Comparison of ENCODE assay signal across 12 cellular contexts in genomic region chr4:18440527-18441215, GRCh38.
"Had no signal": no experiment of that assay in that cellular context is flagged by ENCODE, and none has a peak within 500 bp of the region (broad histone marks: within the 10 kb centered on the region; RNA-seq: fewer than 3 reads in every experiment).

No MANE protein-coding gene starts in this region.

- H3K9me3 ChIP-seq: uterus had no signal

- H3K36me3 ChIP-seq: cardiac muscle cell, heart right ventricle, neural progenitor cell, uterus had no signal

- H3K27ac Mint-ChIP-seq: activated CD8-positive, alpha-beta T cell treated with anti-CD3 and anti-CD28 coated beads, Interleukin-2, amount 10 ng/mL, durations not matched to agents 7 days and 5 days; activated naive CD8-positive, alpha-beta T cell treated with anti-CD3 and anti-CD28 coated beads, Interleukin-2, amount 50 U/mL, for 24 hours; neural progenitor cell had no signal

- H3K4me3 ChIP-seq: cardiac muscle cell, heart right ventricle, neural progenitor cell, uterus had no signal

- H3K4me1 ChIP-seq: neural progenitor cell, parathyroid adenoma, uterus had no signal

- H3K27me3 ChIP-seq: cardiac muscle cell, heart right ventricle, neural progenitor cell, uterus had no signal

- H3K4me3 Mint-ChIP-seq: activated CD8-positive, alpha-beta T cell treated with anti-CD3 and anti-CD28 coated beads, Interleukin-2, amount 10 ng/mL, durations not matched to agents 7 days and 5 days; activated naive CD8-positive, alpha-beta T cell treated with anti-CD3 and anti-CD28 coated beads, Interleukin-2, amount 50 U/mL, for 24 hours; neural progenitor cell had no signal

- H3K27me3 Mint-ChIP-seq: activated naive CD8-positive, alpha-beta T cell treated with anti-CD3 and anti-CD28 coated beads, Interleukin-2, amount 50 U/mL, for 24 hours had no signal

- ATAC-seq: activated CD8-positive, alpha-beta T cell treated with anti-CD3 and anti-CD28 coated beads, Interleukin-2, amount 10 ng/mL, durations not matched to agents 7 days and 5 days; activated naive CD8-positive, alpha-beta T cell treated with anti-CD3 and anti-CD28 coated beads, Interleukin-2, amount 50 U/mL, for 24 hours had no signal

- H3K4me1 Mint-ChIP-seq: activated naive CD8-positive, alpha-beta T cell treated with anti-CD3 and anti-CD28 coated beads, Interleukin-2, amount 50 U/mL, for 24 hours had no signal

- DNase-seq: activated CD4-positive, alpha-beta T cell treated with anti-CD3 and anti-CD28 coated beads for 4 hours; activated CD8-positive, alpha-beta T cell treated with anti-CD3 and anti-CD28 coated beads, Interleukin-2, amount 10 ng/mL, durations not matched to agents 7 days and 5 days; activated naive CD4-positive, alpha-beta T cell treated with Interleukin-2 at 50 U/mL for 16 hours; activated naive CD8-positive, alpha-beta T cell treated with anti-CD3 and anti-CD28 coated beads, Interleukin-2, amount 50 U/mL, for 24 hours; heart right ventricle; stimulated activated CD4-positive, alpha-beta T cell treated with anti-CD3 and anti-CD28 coated beads, Interleukin-15, amount 100 ng/mL, for 24 hours; T1000; uterus had no signal

- FAIRE-seq: colon had no signal
